ENCODE assay signal across 18 cellular contexts in the genomic region with DNA sequence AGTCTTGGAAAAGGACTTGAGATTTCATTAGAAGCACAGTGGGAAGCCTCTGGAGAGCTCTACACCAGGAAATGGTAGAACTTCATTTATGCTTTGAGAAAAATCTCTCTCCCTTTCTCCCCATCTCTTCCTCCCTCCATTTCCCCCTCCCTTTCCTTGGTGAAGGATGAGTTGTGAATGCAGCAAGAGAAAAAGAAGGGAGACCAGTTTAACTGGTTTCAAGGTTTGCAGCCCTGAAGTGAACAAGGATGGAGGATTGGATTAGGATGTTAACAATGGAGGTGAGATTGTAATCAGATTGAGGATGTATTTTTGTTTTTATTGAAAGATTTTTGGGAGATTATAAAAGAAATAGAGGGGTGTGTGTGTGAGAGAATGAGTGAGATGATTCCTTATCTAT.
DNase-seq lines count a peak whose midpoint lies in the region; TF ChIP-seq lines count a peak whose summit lies in the region.
"Had no signal": no experiment of that assay in that cellular context is flagged by ENCODE, and none has a peak within 500 bp of the region (broad histone marks: within the 10 kb centered on the region; RNA-seq: fewer than 3 reads in every experiment).

No MANE protein-coding gene starts in this region.

- H3K36me3 ChIP-seq in mesendoderm (ENCODE audit: control insufficient read depth, insufficient read depth, low read length) = no peaks in the 10 kb centered on the region
- no peaks in the 10 kb centered on the region for H3K36me3 ChIP-seq in Peyer's patch

- no peak overlapping the region for H3K4me3 Mint-ChIP-seq in chondrocyte (ENCODE audit: unreplicated experiment)
- H3K4me3 Mint-ChIP-seq: B cell, T-cell had no signal

- H3K36me3 Mint-ChIP-seq in chondrocyte (ENCODE audit: low read depth) = no peaks in the 10 kb centered on the region
- H3K36me3 Mint-ChIP-seq: T-cell had no signal

- no peak for TF ChIP-seq POLR2A in Peyer's patch (IDR thresholded peaks at IDR 0.05)

- H3K23ac ChIP-seq in mesendoderm (ENCODE audit: low read length) = peak overlapping the region; percentile 48

- no peak overlapping the region for H3K18ac ChIP-seq in mesendoderm (ENCODE audit: low read length)

- no peak for TF ChIP-seq CTCF in LNCaP clone FGC (IDR thresholded peaks at IDR 0.05; ENCODE audit: control insufficient read depth, extremely low read depth, insufficient read depth)
- no peak for TF ChIP-seq CTCF in chondrocyte (IDR thresholded peaks at IDR 0.05)
- TF ChIP-seq CTCF in Peyer's patch (IDR thresholded peaks at IDR 0.05) = no peak

- no peak overlapping the region for H3K56ac ChIP-seq in mesendoderm (ENCODE audit: low read length)

- H3K9ac ChIP-seq in mesendoderm (ENCODE audit: low read length) = no peak overlapping the region
- H3K9ac ChIP-seq: SK-N-SH had no signal

- H3K4ac ChIP-seq in mesendoderm (ENCODE audit: low read depth, low read length) = no peak overlapping the region

- no peak overlapping the region for H2BK120ac ChIP-seq in mesendoderm (ENCODE audit: low read depth, low read length)

- no peak overlapping the region for H4K8ac ChIP-seq in mesendoderm (ENCODE audit: low read depth, low read length)

- H3K79me2 ChIP-seq in mesendoderm (ENCODE audit: control insufficient read depth, insufficient read depth, low read length) = no peaks in the 10 kb centered on the region

- H3K9me3 Mint-ChIP-seq in chondrocyte (ENCODE audit: low read depth) = no peaks in the 10 kb centered on the region

- H3K27me3 Mint-ChIP-seq in chondrocyte (ENCODE audit: low read depth) = no peaks in the 10 kb centered on the region
- H3K27me3 Mint-ChIP-seq: B cell, T-cell had no signal

- H3K79me1 ChIP-seq in mesendoderm (ENCODE audit: low read length) = no peaks in the 10 kb centered on the region

- no peak overlapping the region for H3K27ac ChIP-seq in mesendoderm (ENCODE audit: low read depth, low read length)
- H3K27ac ChIP-seq in Peyer's patch = no peak overlapping the region

- no peak overlapping the region for H4K5ac ChIP-seq in mesendoderm (ENCODE audit: low read length)

- H3K4me1 Mint-ChIP-seq in chondrocyte (ENCODE audit: low read depth) = peaks cover 36% of the 10 kb centered on the region

- no peak overlapping the region for H2BK15ac ChIP-seq in mesendoderm (replicated peaks; ENCODE audit: low read depth)

- peak; percentile 38 for DNase-seq in NCI-H748 (lab: John Stamatoyannopoulos, UW; ENCODE audit: unreplicated experiment)
- no peak for DNase-seq in NCI-H748 treated with DMSO at 0.1 percent for 48 hours (lab: John Stamatoyannopoulos, UW)
- DNase-seq in LNCaP clone FGC (ENCODE audit: low read depth) = peak; percentile 14
- DNase-seq in chondrocyte (ENCODE audit: low spot score) = no peak
- peak; percentile 79 for DNase-seq in mesendoderm
- no peak for DNase-seq in anterior cingulate cortex (lab: John Stamatoyannopoulos, UW)
- no peak for DNase-seq in putamen (ENCODE audit: low spot score)
- DNase-seq in Peyer's patch = no peak
- DNase-seq: DMS153; NCI-H1694 treated with DMSO at 0.1 percent for 48 hours; NCI-H2107; NCI-H69; NK-92 treated with Interleukin-12 subunit alpha and Interleukin-12 subunit beta, amount 100 ng/mL, for 24 hours; Right ventricle myocardium superior; SK-N-SH; T-cell had no signal

- no peak overlapping the region for H3K4me3 ChIP-seq in LNCaP clone FGC (ENCODE audit: low read depth, low read length)
- H3K4me3 ChIP-seq in mesendoderm (ENCODE audit: low read length) = no peak overlapping the region
- no peak overlapping the region for H3K4me3 ChIP-seq in Peyer's patch
- H3K4me3 ChIP-seq: K562 had no signal

- H3K27ac Mint-ChIP-seq in chondrocyte (ENCODE audit: unreplicated experiment) = peak overlapping the region; percentile 19
- H3K27ac Mint-ChIP-seq: B cell, T-cell had no signal

- H3K4me1 ChIP-seq in mesendoderm (ENCODE audit: control insufficient read depth, low read depth, low read length) (peaks cover 11% of the 10 kb centered on the region), Peyer's patch (peaks cover 0 to 7% (median 2%) of the 10 kb centered on the region in 4 donors)

- H2BK5ac ChIP-seq in mesendoderm (ENCODE audit: low read length) = no peak overlapping the region

- no peak overlapping the region for H3K4me2 ChIP-seq in mesendoderm (ENCODE audit: low read length)
- H3K4me2 ChIP-seq: SK-N-SH had no signal

- H3K27me3 ChIP-seq in mesendoderm (ENCODE audit: insufficient read depth, low read length, poor library complexity) = no peaks in the 10 kb centered on the region
- no peaks in the 10 kb centered on the region for H3K27me3 ChIP-seq in Peyer's patch

- H2AK5ac ChIP-seq in mesendoderm (ENCODE audit: low read length) = no peak overlapping the region

- H3K9me3 ChIP-seq in Peyer's patch = no peaks in the 10 kb centered on the region
- H3K9me3 ChIP-seq: SK-N-SH had no signal

Comparison
In these comparisons a context has a peak if more than half of its experiments do, and no peak if none do; other contexts are left out.
1. DNase-seq: peak in NCI-H748 (single experiment), LNCaP clone FGC (single experiment) and mesendoderm (single experiment); none in NCI-H748 treated with DMSO at 0.1 percent for 48 hours (single experiment), chondrocyte (single experiment), anterior cingulate cortex (0 of 58), putamen (single experiment) and Peyer's patch (0 of 3).